19 cellular contexts compared by ENCODE assay signal in genomic region chr4:56139241-56139827, GRCh38.
DNase-seq lines count a peak whose midpoint lies in the region; ATAC-seq and TF ChIP-seq lines count a peak whose summit lies in the region.
"Had no signal": no experiment of that assay in that cellular context is flagged by ENCODE, and none has a peak within 500 bp of the region (broad histone marks: within the 10 kb centered on the region; RNA-seq: fewer than 3 reads in every experiment).

No MANE protein-coding gene starts in this region.

- H3K4me2 ChIP-seq in smooth muscle cell = peak overlapping the region; percentile 72

- H2AFZ ChIP-seq in smooth muscle cell (ENCODE audit: low read depth) = no peak overlapping the region

- peaks cover 5% of the 10 kb centered on the region for H3K79me2 ChIP-seq in smooth muscle cell (ENCODE audit: low read depth)

- WGBS in smooth muscle cell (ENCODE audit: low lambda C conversion rate) = 39% methylated on average over 1 of the region's 1 CpG

- CTCF ChIA-PET in HEK293 (lab: Yijun Ruan, JAX) = no interaction called here

- no peaks in the 10 kb centered on the region for H3K27me3 ChIP-seq in smooth muscle cell (ENCODE audit: low read depth)
- H3K27me3 ChIP-seq: BE2C had no signal

- H3K27ac Mint-ChIP-seq in glutamatergic neuron (ENCODE audit: unreplicated experiment) = peak overlapping the region; percentile 4
- H3K27ac Mint-ChIP-seq in natural killer cell = no peak overlapping the region
- H3K27ac Mint-ChIP-seq: CD4-positive, alpha-beta T cell had no signal

- H3K36me3 ChIP-seq in HEK293 (ENCODE audit: control insufficient read depth in 2 of 2, insufficient read depth in 1 of 2, low read length in 2 of 2) (no peaks in the 10 kb centered on the region), smooth muscle cell (ENCODE audit: low read depth) (no peaks in the 10 kb centered on the region)
- H3K36me3 ChIP-seq: BE2C had no signal

- DNase-seq in SK-N-DZ (ENCODE audit: low spot score) (peak; percentile 37), glutamatergic neuron (no peak), smooth muscle cell (lab: John Stamatoyannopoulos, UW; ENCODE audit: unreplicated experiment) (no peak), natural killer cell (no peak), NCI-H2107 treated with DMSO at 0.1 percent for 48 hours (lab: John Stamatoyannopoulos, UW; ENCODE audit: unreplicated experiment) (no peak)
- DNase-seq in activated naive CD4-positive, alpha-beta T cell treated with anti-CD3 and anti-CD28 coated beads, Interleukin-2, amount 50 U/mL, for 16 hours = no peak
- DNase-seq: Calu3; CD4-positive, alpha-beta T cell; DMS53; H7; IMR-90; Kasumi-1; NCI-H1105 treated with DMSO at 0.1 percent for 48 hours; NCI-H187; NCI-H2171 treated with DMSO at 0.1 percent for 48 hours; NCI-H510A; Right ventricle myocardium superior had no signal

- H3K36me3 Mint-ChIP-seq in glutamatergic neuron (ENCODE audit: unreplicated experiment) = no peaks in the 10 kb centered on the region
- H3K36me3 Mint-ChIP-seq in natural killer cell = no peaks in the 10 kb centered on the region

- H3K9ac ChIP-seq in smooth muscle cell (ENCODE audit: low read depth) = no peak overlapping the region

- peaks cover 5% of the 10 kb centered on the region for H4K20me1 ChIP-seq in smooth muscle cell (ENCODE audit: low read depth)

- no peaks in the 10 kb centered on the region for H3F3A ChIP-seq in smooth muscle cell (ENCODE audit: low read depth)

- H3K4me3 ChIP-seq in HEK293 (ENCODE audit: low read depth, low read length) = no peak overlapping the region
- no peak overlapping the region for H3K4me3 ChIP-seq in smooth muscle cell

- no peak overlapping the region for H3K27ac ChIP-seq in HEK293 (ENCODE audit: extremely low read depth, low read depth, low read length)
- peak overlapping the region; percentile 38 for H3K27ac ChIP-seq in smooth muscle cell (ENCODE audit: low read depth)

- ATAC-seq in natural killer cell = no peak

- H3K27me3 Mint-ChIP-seq in glutamatergic neuron (ENCODE audit: unreplicated experiment) = no peaks in the 10 kb centered on the region
- H3K27me3 Mint-ChIP-seq in natural killer cell (ENCODE audit: low read depth in 2 of 2) = peaks cover 8 to 10% of the 10 kb centered on the region in 2 donors

- H3K9me3 ChIP-seq in HEK293 (ENCODE audit: control insufficient read depth, insufficient read depth, low read depth, low read length) (no peaks in the 10 kb centered on the region), smooth muscle cell (replicated peaks; ENCODE audit: low read depth) (no peaks in the 10 kb centered on the region)
- H3K9me3 ChIP-seq: BE2C had no signal

- TF ChIP-seq CTCF in HEK293 (tag by site-specific recombination; IDR thresholded peaks at IDR 0.05) = no peak
- TF ChIP-seq CTCF in glutamatergic neuron (IDR thresholded peaks at IDR 0.05; ENCODE audit: partially characterized antibody, unreplicated experiment) = no peak
- TF ChIP-seq CTCF in smooth muscle cell (IDR thresholded peaks at IDR 0.05; ENCODE audit: borderline replicate concordance, insufficient read depth, poor library complexity, severe bottlenecking) = no peak
- no peak for TF ChIP-seq CTCF in natural killer cell (IDR thresholded peaks at IDR 0.05)

- POLR2A ChIA-PET in HEK293 (lab: Yijun Ruan, JAX) = no interaction called here

- H3K4me1 Mint-ChIP-seq in glutamatergic neuron (ENCODE audit: low read depth, unreplicated experiment) = peaks cover 16% of the 10 kb centered on the region
- H3K4me1 Mint-ChIP-seq in natural killer cell = no peaks in the 10 kb centered on the region

- H3K9me3 Mint-ChIP-seq in glutamatergic neuron (ENCODE audit: unreplicated experiment) (peaks cover 2% of the 10 kb centered on the region), natural killer cell (no peaks in the 10 kb centered on the region)
- H3K9me3 Mint-ChIP-seq: CD4-positive, alpha-beta T cell had no signal

- H3K4me3 Mint-ChIP-seq in glutamatergic neuron (ENCODE audit: unreplicated experiment) = no peak overlapping the region
- H3K4me3 Mint-ChIP-seq in natural killer cell = no peak overlapping the region
- H3K4me3 Mint-ChIP-seq: CD4-positive, alpha-beta T cell had no signal

- intact Hi-C loops in natural killer cell (cut with micrococcal nuclease) = no loop called here

- peaks cover 3% of the 10 kb centered on the region; the same call in 1 of the 2 replicates for H3K4me1 ChIP-seq in HEK293 (ENCODE audit: control insufficient read depth, insufficient read depth, low read length)
- H3K4me1 ChIP-seq in smooth muscle cell (ENCODE audit: low read depth) = peaks cover 5% of the 10 kb centered on the region

TF ChIP-seq in HEK293, 187 proteins besides CTCF, POLR2A, EP300 and RAD21:
- TF ChIP-seq ZNF596 (tag by site-specific recombination; IDR thresholded peaks at IDR 0.05) = peak; percentile 63; the same call in 1 of the 2 replicates
- TF ChIP-seq PRDM4 (tag by site-specific recombination; IDR thresholded peaks at IDR 0.05) = no peak
- TF ChIP-seq ZNF324 (tag by site-specific recombination; IDR thresholded peaks at IDR 0.05) = no peak
- peak; percentile 82 for TF ChIP-seq PRDM1 (tag by site-specific recombination; IDR thresholded peaks at IDR 0.05)
- TF ChIP-seq ZNF623 (tag by site-specific recombination; IDR thresholded peaks at IDR 0.05) = no peak
- TF ChIP-seq ZNF544 (tag by site-specific recombination; IDR thresholded peaks at IDR 0.05) = no peak
